7 cellular contexts compared by ENCODE assay signal in genomic region chr16:71479420-71479819, GRCh38. TPM values are rescaled to one million over a fixed set of nuclear protein-coding genes. Genes with fewer than 3 reads are reported as not detected.
DNase-seq lines count a peak whose midpoint lies in the region; ATAC-seq, FAIRE-seq and TF ChIP-seq lines count a peak whose summit lies in the region.

No MANE protein-coding gene starts in this region.

- DNase-seq in GM13977 (ENCODE audit: low spot score) (no peak), NCI-H2227 treated with DMSO at 0.1 percent for 48 hours (lab: John Stamatoyannopoulos, UW) (peak; percentile 17), H1 (ENCODE audit: low read depth in 1 of 2, low spot score in 2 of 2) (no peak), renal cortical epithelial cell (ENCODE audit: low read depth) (peak; percentile 25)

- H2AK5ac ChIP-seq in H1 (ENCODE audit: low read depth, low read length) = no peak overlapping the region

- no peak overlapping the region for H3K9ac ChIP-seq in H1 (replicated peaks in 1 of 4; ENCODE audit: extremely low read depth in 1 of 4, low read depth in 3 of 4, low read length in 3 of 4)

- H3K14ac ChIP-seq in H1 (ENCODE audit: insufficient read length) = no peak overlapping the region

- POLR2A ChIA-PET in H1 (lab: Charles Lee; ENCODE audit: partially characterized antibody) = interaction anchor here (0.9 to 1.8 kb wide), 4 partner anchors 8 to 17 kb away, joined by 3 to 6 read pairs (median 4); partner anchors contain the start of gene ZNF23

- ATAC-seq in HG03378 (IDR thresholded peaks at IDR 0.05; ENCODE audit: unreplicated experiment) (no peak), HG03571 (IDR thresholded peaks at IDR 0.05; ENCODE audit: unreplicated experiment) (no peak), HG02588 (IDR thresholded peaks at IDR 0.05; ENCODE audit: unreplicated experiment) (no peak)

- no peak overlapping the region for H3K23ac ChIP-seq in H1 (ENCODE audit: insufficient read length)

- H3K27me3 ChIP-seq in H1 (replicated peaks in 1 of 4; ENCODE audit: control insufficient read depth in 3 of 4, extremely low read depth in 1 of 4, insufficient read depth in 3 of 4, low read length in 3 of 4) = no peaks in the 10 kb centered on the region

- no peak for TF ChIP-seq EP300 in H1 (IDR thresholded peaks at IDR 0.05; ENCODE audit: borderline replicate concordance in 1 of 2, low read depth in 2 of 2, low read length in 2 of 2)

- no peak overlapping the region for H3K4me3 ChIP-seq in H1 (ENCODE audit: extremely low read depth in 1 of 4, insufficient read depth in 2 of 4, low read depth in 3 of 4, low read length in 4 of 4)

- peak; percentile 68 for FAIRE-seq in H1 (lab: Jason Lieb, UNC)

- TF ChIP-seq POLR2A in H1 (IDR thresholded peaks at IDR 0.05; ENCODE audit: control extremely low read depth in 1 of 2, low read depth in 2 of 2, low read length in 2 of 2) = no peak

- CTCF ChIA-PET in H1 (lab: Charles Lee; ENCODE audit: partially characterized antibody) = interaction anchor here (0.6 to 4.0 kb wide), 31 partner anchors 11 to 1674 kb away, joined by 3 to 50 read pairs (median 4); partner anchors contain the start of genes ZNF19 and ZNF23

- in situ Hi-C loops in GM13977 (cut with MboI; ENCODE audit: low pct_unique_long_range_greater_than_20kb, low sequenced_read_pairs, unreplicated experiment) = no loop called here

- H2BK12ac ChIP-seq in H1 (ENCODE audit: low read depth, low read length) = no peak overlapping the region

- no peak overlapping the region for H2AFZ ChIP-seq in H1 (ENCODE audit: low read length)

- H2BK20ac ChIP-seq in H1 (ENCODE audit: low read length) = no peak overlapping the region

- H3K27ac ChIP-seq in H1 (ENCODE audit: low read depth, low read length) = no peak overlapping the region

- H3K4me1 ChIP-seq in H1 (replicated peaks in 1 of 4; ENCODE audit: control insufficient read depth in 3 of 4, insufficient read depth in 4 of 4, low read length in 3 of 4) = no peaks in the 10 kb centered on the region

- no peak overlapping the region for H4K5ac ChIP-seq in H1 (ENCODE audit: insufficient read length, low read depth, low read length)

- no peaks in the 10 kb centered on the region for H3K79me1 ChIP-seq in H1 (ENCODE audit: low read depth, low read length)

- H3K18ac ChIP-seq in H1 (ENCODE audit: extremely low read depth, low read length) = no peak overlapping the region

- H3K36me3 ChIP-seq in H1 (ENCODE audit: control insufficient read depth in 2 of 4, insufficient read depth in 4 of 4, low read length in 3 of 4) = peaks cover 0 to 2% (median 2%) of the 10 kb centered on the region in 4 experiments; a peak in 2 of 8 replicates

- no peaks in the 10 kb centered on the region for H3K9me3 ChIP-seq in H1 (ENCODE audit: insufficient read depth in 2 of 2, low read depth in 1 of 2, low read length in 1 of 2)

- WGBS in H1 (ENCODE audit: extremely low coverage in 1 of 2, insufficient coverage in 1 of 2, insufficient read length in 1 of 2, insufficient replicate concordance in 2 of 2, low coverage in 1 of 2, low lambda C conversion rate in 2 of 2, missing lambda C conversion rate in 1 of 2), 2 experiments = 50% methylated on average over 3 of the region's 3 CpGs; no CpG with 5 or more reads in 1 of the 2 experiments

- H2BK120ac ChIP-seq in H1 (replicated peaks; ENCODE audit: low read depth, low read length) = no peak overlapping the region

- no peaks in the 10 kb centered on the region for H3K79me2 ChIP-seq in H1 (ENCODE audit: control insufficient read depth in 1 of 2, insufficient read depth in 2 of 2, low read length in 2 of 2)

- no peak overlapping the region for H3K4me2 ChIP-seq in H1 (ENCODE audit: insufficient read depth in 1 of 2, low read depth in 2 of 2, low read length in 2 of 2)

- no peak overlapping the region for H2BK15ac ChIP-seq in H1 (ENCODE audit: low read length)

- H4K8ac ChIP-seq in H1 (ENCODE audit: extremely low read depth, insufficient read depth, low read length) = no peak overlapping the region

- H3K4ac ChIP-seq in H1 (replicated peaks; ENCODE audit: insufficient read length, low read depth, low read length) = no peak overlapping the region

- H2BK5ac ChIP-seq in H1 (ENCODE audit: low read depth, low read length) = no peak overlapping the region

- H4K20me1 ChIP-seq in H1 (replicated peaks in 1 of 2; ENCODE audit: control insufficient read depth in 1 of 2, insufficient read depth in 2 of 2, low read length in 2 of 2) = no peaks in the 10 kb centered on the region

- peaks cover 2% of the 10 kb centered on the region; the same call in 1 of the 2 replicates for H3K23me2 ChIP-seq in H1 (ENCODE audit: low read depth, low read length)

- H3K56ac ChIP-seq in H1 (replicated peaks; ENCODE audit: insufficient read length, low read depth, low read length) = no peak overlapping the region

- peak; percentile 37 for TF ChIP-seq CTCF in GM13977 (IDR thresholded peaks at IDR 0.05; ENCODE audit: extremely low read depth, insufficient read depth, missing control alignments)
- TF ChIP-seq CTCF in H1 (IDR thresholded peaks at IDR 0.05; ENCODE audit: control extremely low read depth in 1 of 3, insufficient read depth in 1 of 3, low read depth in 1 of 3, low read length in 3 of 3) = peak; percentile 60 to 83 (median 82)

- peak; percentile 72 to 82 for TF ChIP-seq RAD21 in H1 (IDR thresholded peaks at IDR 0.05 in 1 of 2, conservative IDR thresholded peaks at IDR 0.05 in 1 of 2; ENCODE audit: low read depth in 2 of 2, low read length in 2 of 2)

- no peak overlapping the region for H4K91ac ChIP-seq in H1 (replicated peaks; ENCODE audit: insufficient read length, low read length)

TF ChIP-seq in H1, 55 proteins besides CTCF, POLR2A, EP300 and RAD21:
- TF ChIP-seq NRF1 (IDR thresholded peaks at IDR 0.05; ENCODE audit: low read depth, low read length) = no peak
- TF ChIP-seq GTF2F1 (IDR thresholded peaks at IDR 0.05; ENCODE audit: borderline replicate concordance, low read depth, low read length) = no peak
- TF ChIP-seq TBP (IDR thresholded peaks at IDR 0.05; ENCODE audit: low read depth, low read length) = no peak
- TF ChIP-seq TEAD4 (IDR thresholded peaks at IDR 0.05; ENCODE audit: low read depth, low read length) = no peak

RNA-seq across cellular contexts. Expression of gene ZNF19, which starts 9.7 kb away (rescaled TPM):
- 3.5 TPM in 2 replicates for total RNA-seq in H1 (2021; fragmentation: NEBNext Ultra II Directional; extraction: Animal tissue kit (Norgen Biotek cat#: 25700))
- polyA plus RNA-seq in H1 (2011; rRNA removed) = 1.1 and 1.5 TPM in 2 replicates
- 2.1 TPM for polyA plus RNA-seq in H1 (2011; cell fraction: cytosol; rRNA removed)
- polyA plus RNA-seq in H1 (2011; cell fraction: nucleus; rRNA removed) = 1.5 TPM
- polyA plus RNA-seq in H1 (2012, experiment 1 of 2) = 1.9 to 2.2 TPM (median 2.2 TPM) in 4 replicates
- polyA plus RNA-seq in H1 (2012, experiment 2 of 2) = 0.33 TPM
- polyA plus RNA-seq in H1 (2013, experiment 1 of 2) = 1.9 TPM
- polyA plus RNA-seq in H1 (2013, experiment 2 of 2) = 1.9 TPM
- 5.0 and 7.4 TPM in 2 replicates for polyA minus RNA-seq in H1 (2011; rRNA and poly(A)+ RNA removed)
- 4.4 TPM for polyA minus RNA-seq in H1 (2011; cell fraction: cytosol; rRNA and poly(A)+ RNA removed)
- 13.4 TPM for polyA minus RNA-seq in H1 (2011; cell fraction: nucleus; rRNA and poly(A)+ RNA removed)
- 2.1 and 8.9 TPM in 2 replicates for total RNA-seq in renal cortical epithelial cell

RNA-seq across cellular contexts. Expression of gene ZNF23, which starts 17.4 kb away (rescaled TPM):
- 10.2 and 12.7 TPM in 2 replicates for total RNA-seq in H1 (2021; fragmentation: NEBNext Ultra II Directional; extraction: Animal tissue kit (Norgen Biotek cat#: 25700))
- 2.4 and 3.3 TPM in 2 replicates for polyA plus RNA-seq in H1 (2011; rRNA removed)
- polyA plus RNA-seq in H1 (2011; cell fraction: cytosol; rRNA removed) = 5.6 TPM
- 9.6 TPM for polyA plus RNA-seq in H1 (2011; cell fraction: nucleus; rRNA removed)
- 8.1 to 11.0 TPM (median 9.8 TPM) in 4 replicates for polyA plus RNA-seq in H1 (2012, experiment 1 of 2)
- polyA plus RNA-seq in H1 (2012, experiment 2 of 2) = 0.64 TPM
- polyA plus RNA-seq in H1 (2013, experiment 1 of 2) = 7.0 TPM
- polyA plus RNA-seq in H1 (2013, experiment 2 of 2) = 6.4 TPM
- 8.3 and 11.6 TPM in 2 replicates for polyA minus RNA-seq in H1 (2011; rRNA and poly(A)+ RNA removed)
- 3.3 TPM for polyA minus RNA-seq in H1 (2011; cell fraction: cytosol; rRNA and poly(A)+ RNA removed)
- 14.8 TPM for polyA minus RNA-seq in H1 (2011; cell fraction: nucleus; rRNA and poly(A)+ RNA removed)
- total RNA-seq in renal cortical epithelial cell = 5.9 and 10.5 TPM in 2 replicates

RNA-seq across cellular contexts. Expression of gene TLE7, which starts 37.6 kb away (rescaled TPM):
- total RNA-seq in H1 (2021; fragmentation: NEBNext Ultra II Directional; extraction: Animal tissue kit (Norgen Biotek cat#: 25700)) = not detected in 2 replicates
- polyA plus RNA-seq in H1 (2011; rRNA removed) = 0.03 and 0.06 TPM in 2 replicates
- polyA plus RNA-seq in H1 (2011; cell fraction: cytosol; rRNA removed) = 0.10 TPM
- polyA plus RNA-seq in H1 (2011; cell fraction: nucleus; rRNA removed) = 0.07 TPM
- polyA plus RNA-seq in H1 (2012, experiment 1 of 2) = not detected in 4 replicates
- not detected for polyA plus RNA-seq in H1 (2012, experiment 2 of 2)
- not detected for polyA plus RNA-seq in H1 (2013, experiment 1 of 2)
- polyA plus RNA-seq in H1 (2013, experiment 2 of 2) = not detected
- polyA minus RNA-seq in H1 (2011; rRNA and poly(A)+ RNA removed) = not detected in 2 replicates
- not detected for polyA minus RNA-seq in H1 (2011; cell fraction: cytosol; rRNA and poly(A)+ RNA removed)
- not detected for polyA minus RNA-seq in H1 (2011; cell fraction: nucleus; rRNA and poly(A)+ RNA removed)
- total RNA-seq in renal cortical epithelial cell = not detected in 2 replicates

RNA-seq across cellular contexts. Expression of gene CHST4, which starts 46.8 kb away (rescaled TPM):
- total RNA-seq in H1 (2021; fragmentation: NEBNext Ultra II Directional; extraction: Animal tissue kit (Norgen Biotek cat#: 25700)) = 11.7 and 12.1 TPM in 2 replicates
- polyA plus RNA-seq in H1 (2011; rRNA removed) = 14.6 and 17.0 TPM in 2 replicates
- 12.6 TPM for polyA plus RNA-seq in H1 (2011; cell fraction: cytosol; rRNA removed)
- polyA plus RNA-seq in H1 (2011; cell fraction: nucleus; rRNA removed) = 13.9 TPM
- 9.8 to 12.9 TPM (median 11.2 TPM) in 4 replicates for polyA plus RNA-seq in H1 (2012, experiment 1 of 2)
- polyA plus RNA-seq in H1 (2012, experiment 2 of 2) = 8.0 TPM
- polyA plus RNA-seq in H1 (2013, experiment 1 of 2) = 15.6 TPM
- polyA plus RNA-seq in H1 (2013, experiment 2 of 2) = 15.4 TPM
- 30.1 and 33.6 TPM in 2 replicates for polyA minus RNA-seq in H1 (2011; rRNA and poly(A)+ RNA removed)
- polyA minus RNA-seq in H1 (2011; cell fraction: cytosol; rRNA and poly(A)+ RNA removed) = 16.4 TPM
- 11.5 TPM for polyA minus RNA-seq in H1 (2011; cell fraction: nucleus; rRNA and poly(A)+ RNA removed)
- not detected in 2 replicates for total RNA-seq in renal cortical epithelial cell

Comparison
In these comparisons a context has a peak if more than half of its experiments do, and no peak if none do; other contexts are left out.
1. DNase-seq: peak in NCI-H2227 treated with DMSO at 0.1 percent for 48 hours (single experiment) and renal cortical epithelial cell (single experiment); none in GM13977 (single experiment) and H1 (0 of 2).